ENCODE assay signal across 1 cellular context in the genomic region with DNA sequence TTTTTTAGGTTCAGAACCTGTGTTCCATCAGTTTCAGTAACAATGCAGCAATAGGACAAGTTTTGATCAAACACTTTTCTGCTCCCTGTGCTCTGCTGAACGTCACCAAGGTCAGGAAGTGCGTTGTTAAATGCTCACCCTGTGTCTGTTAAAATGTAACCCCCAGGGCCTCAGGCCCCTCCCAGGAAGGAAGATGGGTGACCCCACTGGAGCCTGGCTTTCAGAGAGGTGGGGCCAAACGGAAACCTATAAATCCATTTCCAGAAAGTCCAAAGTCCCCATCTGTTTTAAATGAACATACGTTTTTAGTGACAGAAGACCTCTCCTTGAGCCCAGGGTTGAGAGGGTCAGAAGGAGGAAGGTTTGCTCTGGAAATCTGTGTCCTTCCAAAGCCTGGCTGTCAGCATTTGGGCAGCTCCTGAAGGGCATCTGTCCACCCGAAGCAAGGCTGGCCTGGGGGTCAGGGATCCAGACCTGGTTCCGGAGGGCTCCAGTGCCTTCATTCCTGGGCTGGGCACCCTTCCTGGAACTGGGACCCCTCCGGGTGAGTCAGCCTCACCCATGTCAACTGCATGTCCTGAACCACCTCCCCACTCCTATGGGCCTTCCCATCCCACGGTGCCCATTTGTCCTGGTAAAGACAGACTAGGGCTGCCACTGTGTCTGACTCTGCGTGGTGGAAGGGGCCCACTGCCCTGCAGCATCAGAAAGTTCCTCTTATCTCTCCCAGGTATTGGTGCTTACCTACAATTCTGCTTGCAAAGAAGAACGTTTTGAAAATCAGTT.
TF ChIP-seq lines count a peak whose summit lies in the region.

No MANE protein-coding gene starts in this region.

TF ChIP-seq in HepG2, 621 proteins besides CTCF, POLR2A, EP300 and RAD21 (continued from another document and continues in another):
- TF ChIP-seq CEBPZ (IDR thresholded peaks at IDR 0.05; ENCODE audit: low read length) (no peak), KLF16 (CRISPR knock-in tag; IDR thresholded peaks at IDR 0.05) (peak in 1 of 2 experiments; percentile 59; a peak in 1 of 4 replicates), ZNF335 (CRISPR knock-in tag; IDR thresholded peaks at IDR 0.05) (0 out of 2 replicates have a peak, but pooled peaks have one; percentile 31), ZNF446 (CRISPR knock-in tag; IDR thresholded peaks at IDR 0.05) (no peak), ZNF138 (CRISPR knock-in tag; IDR thresholded peaks at IDR 0.05; ENCODE audit: low read depth) (peak; percentile 30; the same call in 1 of the 2 replicates), KLF12 (CRISPR knock-in tag; IDR thresholded peaks at IDR 0.05; ENCODE audit: borderline replicate concordance) (no peak), MZF1 (CRISPR knock-in tag; IDR thresholded peaks at IDR 0.05; ENCODE audit: borderline replicate concordance) (no peak), POGK (CRISPR knock-in tag; conservative IDR thresholded peaks at IDR 0.05) (0 out of 2 replicates have a peak, but pooled peaks have one; percentile 14), XBP1 (CRISPR knock-in tag; IDR thresholded peaks at IDR 0.05) (no peak), ZNF629 (CRISPR knock-in tag; conservative IDR thresholded peaks at IDR 0.05) (no peak), KDM3A (CRISPR knock-in tag; IDR thresholded peaks at IDR 0.05; ENCODE audit: low read depth) (peak; percentile 47; the same call in 1 of the 2 replicates), ZBTB42 (CRISPR knock-in tag; IDR thresholded peaks at IDR 0.05) (peak; percentile 75; the same call in 1 of the 2 replicates), TFDP2 (CRISPR knock-in tag; IDR thresholded peaks at IDR 0.05) (no peak), ZNF260 (CRISPR knock-in tag; IDR thresholded peaks at IDR 0.05; ENCODE audit: borderline replicate concordance, low read depth) (no peak), ZNF318 (CRISPR knock-in tag; IDR thresholded peaks at IDR 0.05) (no peak; the same call in 1 of the 2 replicates), ZHX1 (CRISPR knock-in tag; IDR thresholded peaks at IDR 0.05; ENCODE audit: low read depth) (no peak), ZBTB39 (CRISPR knock-in tag; IDR thresholded peaks at IDR 0.05) (no peak), ZNF496 (CRISPR knock-in tag; IDR thresholded peaks at IDR 0.05; ENCODE audit: insufficient replicate concordance) (no peak), MXI1 (IDR thresholded peaks at IDR 0.05; ENCODE audit: borderline replicate concordance, low read depth, low read length) (no peak; the same call in 2 of the 3 replicates), TAF1 (CRISPR knock-in tag; IDR thresholded peaks at IDR 0.05) (peak; percentile 61)
- TF ChIP-seq, protein P1, sequence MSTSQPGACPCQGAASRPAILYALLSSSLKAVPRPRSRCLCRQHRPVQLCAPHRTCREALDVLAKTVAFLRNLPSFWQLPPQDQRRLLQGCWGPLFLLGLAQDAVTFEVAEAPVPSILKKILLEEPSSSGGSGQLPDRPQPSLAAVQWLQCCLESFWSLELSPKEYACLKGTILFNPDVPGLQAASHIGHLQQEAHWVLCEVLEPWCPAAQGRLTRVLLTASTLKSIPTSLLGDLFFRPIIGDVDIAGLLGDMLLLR (CRISPR knock-in tag; IDR thresholded peaks at IDR 0.05) = no peak
- TF ChIP-seq, protein P2, sequence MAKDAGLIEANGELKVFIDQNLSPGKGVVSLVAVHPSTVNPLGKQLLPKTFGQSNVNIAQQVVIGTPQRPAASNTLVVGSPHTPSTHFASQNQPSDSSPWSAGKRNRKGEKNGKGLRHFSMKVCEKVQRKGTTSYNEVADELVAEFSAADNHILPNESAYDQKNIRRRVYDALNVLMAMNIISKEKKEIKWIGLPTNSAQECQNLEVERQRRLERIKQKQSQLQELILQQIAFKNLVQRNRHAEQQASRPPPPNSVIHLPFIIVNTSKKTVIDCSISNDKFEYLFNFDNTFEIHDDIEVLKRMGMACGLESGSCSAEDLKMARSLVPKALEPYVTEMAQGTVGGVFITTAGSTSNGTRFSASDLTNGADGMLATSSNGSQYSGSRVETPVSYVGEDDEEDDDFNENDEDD (CRISPR knock-in tag; IDR thresholded peaks at IDR 0.05; ENCODE audit: borderline replicate concordance) = no peak
- TF ChIP-seq, protein P3, sequence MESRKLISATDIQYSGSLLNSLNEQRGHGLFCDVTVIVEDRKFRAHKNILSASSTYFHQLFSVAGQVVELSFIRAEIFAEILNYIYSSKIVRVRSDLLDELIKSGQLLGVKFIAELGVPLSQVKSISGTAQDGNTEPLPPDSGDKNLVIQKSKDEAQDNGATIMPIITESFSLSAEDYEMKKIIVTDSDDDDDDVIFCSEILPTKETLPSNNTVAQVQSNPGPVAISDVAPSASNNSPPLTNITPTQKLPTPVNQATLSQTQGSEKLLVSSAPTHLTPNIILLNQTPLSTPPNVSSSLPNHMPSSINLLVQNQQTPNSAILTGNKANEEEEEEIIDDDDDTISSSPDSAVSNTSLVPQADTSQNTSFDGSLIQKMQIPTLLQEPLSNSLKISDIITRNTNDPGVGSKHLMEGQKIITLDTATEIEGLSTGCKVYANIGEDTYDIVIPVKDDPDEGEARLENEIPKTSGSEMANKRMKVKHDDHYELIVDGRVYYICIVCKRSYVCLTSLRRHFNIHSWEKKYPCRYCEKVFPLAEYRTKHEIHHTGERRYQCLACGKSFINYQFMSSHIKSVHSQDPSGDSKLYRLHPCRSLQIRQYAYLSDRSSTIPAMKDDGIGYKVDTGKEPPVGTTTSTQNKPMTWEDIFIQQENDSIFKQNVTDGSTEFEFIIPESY (CRISPR knock-in tag; IDR thresholded peaks at IDR 0.05) = no peak
